ENCODE assay signal across 1 cellular context in genomic region chr15:56959318-56959648, GRCh38.
TF ChIP-seq lines count a peak whose summit lies in the region.

No MANE protein-coding gene starts in this region.

TF ChIP-seq in GM23338, 12 proteins besides CTCF, POLR2A, EP300 and RAD21:
- TF ChIP-seq ZNF462 (CRISPR knock-in tag; IDR thresholded peaks at IDR 0.05) (no peak), POLR2AphosphoS5 (IDR thresholded peaks at IDR 0.05; ENCODE audit: low read depth) (no peak), CREB1 (CRISPR knock-in tag; IDR thresholded peaks at IDR 0.05; ENCODE audit: low read depth) (no peak), NANOG (IDR thresholded peaks at IDR 0.05; ENCODE audit: borderline replicate concordance) (no peak), JUNB (IDR thresholded peaks at IDR 0.05; ENCODE audit: unreplicated experiment) (no peak)
- TF ChIP-seq, protein P1, sequence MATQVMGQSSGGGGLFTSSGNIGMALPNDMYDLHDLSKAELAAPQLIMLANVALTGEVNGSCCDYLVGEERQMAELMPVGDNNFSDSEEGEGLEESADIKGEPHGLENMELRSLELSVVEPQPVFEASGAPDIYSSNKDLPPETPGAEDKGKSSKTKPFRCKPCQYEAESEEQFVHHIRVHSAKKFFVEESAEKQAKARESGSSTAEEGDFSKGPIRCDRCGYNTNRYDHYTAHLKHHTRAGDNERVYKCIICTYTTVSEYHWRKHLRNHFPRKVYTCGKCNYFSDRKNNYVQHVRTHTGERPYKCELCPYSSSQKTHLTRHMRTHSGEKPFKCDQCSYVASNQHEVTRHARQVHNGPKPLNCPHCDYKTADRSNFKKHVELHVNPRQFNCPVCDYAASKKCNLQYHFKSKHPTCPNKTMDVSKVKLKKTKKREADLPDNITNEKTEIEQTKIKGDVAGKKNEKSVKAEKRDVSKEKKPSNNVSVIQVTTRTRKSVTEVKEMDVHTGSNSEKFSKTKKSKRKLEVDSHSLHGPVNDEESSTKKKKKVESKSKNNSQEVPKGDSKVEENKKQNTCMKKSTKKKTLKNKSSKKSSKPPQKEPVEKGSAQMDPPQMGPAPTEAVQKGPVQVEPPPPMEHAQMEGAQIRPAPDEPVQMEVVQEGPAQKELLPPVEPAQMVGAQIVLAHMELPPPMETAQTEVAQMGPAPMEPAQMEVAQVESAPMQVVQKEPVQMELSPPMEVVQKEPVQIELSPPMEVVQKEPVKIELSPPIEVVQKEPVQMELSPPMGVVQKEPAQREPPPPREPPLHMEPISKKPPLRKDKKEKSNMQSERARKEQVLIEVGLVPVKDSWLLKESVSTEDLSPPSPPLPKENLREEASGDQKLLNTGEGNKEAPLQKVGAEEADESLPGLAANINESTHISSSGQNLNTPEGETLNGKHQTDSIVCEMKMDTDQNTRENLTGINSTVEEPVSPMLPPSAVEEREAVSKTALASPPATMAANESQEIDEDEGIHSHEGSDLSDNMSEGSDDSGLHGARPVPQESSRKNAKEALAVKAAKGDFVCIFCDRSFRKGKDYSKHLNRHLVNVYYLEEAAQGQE (IDR thresholded peaks at IDR 0.05; ENCODE audit: unreplicated experiment): no peak
